In genomic region chr4:171983935-171984805, GRCh38 we compare ENCODE assay signal across 16 cellular contexts.
"Had no signal": no experiment of that assay in that cellular context is flagged by ENCODE, and none has a peak within 500 bp of the region (broad histone marks: within the 10 kb centered on the region; RNA-seq: fewer than 3 reads in every experiment).

No MANE protein-coding gene starts in this region.

- H3K4me1 ChIP-seq: foreskin keratinocyte had no signal

- H3K27ac ChIP-seq: foreskin keratinocyte, testis had no signal

- ATAC-seq: foreskin keratinocyte, left ventricle myocardium superior had no signal

- H3K36me3 Mint-ChIP-seq: activated naive CD8-positive, alpha-beta T cell treated with anti-CD3 and anti-CD28 coated beads for 36 hours had no signal

- H3K4me3 ChIP-seq: testis had no signal

- H3K27me3 Mint-ChIP-seq: activated naive CD8-positive, alpha-beta T cell treated with anti-CD3 and anti-CD28 coated beads for 36 hours; stimulated activated naive CD8-positive, alpha-beta T cell treated with anti-CD3 and anti-CD28 coated beads, Interleukin-15, Interleukin-2, amounts not matched to agents 100 ng/mL and 50 ng/mL, for 24 hours had no signal

- H3K9me3 ChIP-seq: testis had no signal

- H3K27ac Mint-ChIP-seq: activated naive CD8-positive, alpha-beta T cell treated with anti-CD3 and anti-CD28 coated beads for 36 hours; stimulated activated naive CD8-positive, alpha-beta T cell treated with anti-CD3 and anti-CD28 coated beads, Interleukin-15, Interleukin-2, amounts not matched to agents 100 ng/mL and 50 ng/mL, for 24 hours had no signal

- H3K27me3 ChIP-seq: foreskin keratinocyte, testis had no signal

- H3K9me3 Mint-ChIP-seq: activated naive CD8-positive, alpha-beta T cell treated with anti-CD3 and anti-CD28 coated beads for 36 hours; neural crest cell had no signal

- H3K4me1 Mint-ChIP-seq: activated naive CD8-positive, alpha-beta T cell treated with anti-CD3 and anti-CD28 coated beads for 36 hours; neural crest cell had no signal

- H3K4me3 Mint-ChIP-seq: activated naive CD8-positive, alpha-beta T cell treated with anti-CD3 and anti-CD28 coated beads for 36 hours; neural crest cell; stimulated activated naive CD8-positive, alpha-beta T cell treated with anti-CD3 and anti-CD28 coated beads, Interleukin-15, Interleukin-2, amounts not matched to agents 100 ng/mL and 50 ng/mL, for 24 hours had no signal

- DNase-seq: activated CD4-positive, alpha-beta T cell treated with anti-CD3 and anti-CD28 coated beads for 1 hour; activated CD4-positive, alpha-beta T cell treated with anti-CD3 and anti-CD28 coated beads, Interleukin-2, amount 50 U/mL, for 48 hours; activated gamma-delta T cell treated with Interleukin-2 at 50 U/mL for 16 hours; activated naive CD8-positive, alpha-beta T cell treated with anti-CD3 and anti-CD28 coated beads for 36 hours; activated T-cell treated with anti-CD3 and anti-CD28 coated beads, Interleukin-2, amount 50 U/mL, for 48 hours; foreskin keratinocyte; head of caudate nucleus; kidney; left ventricle myocardium superior; mesenchymal stem cell; retina; stimulated activated CD4-positive, alpha-beta T cell treated with anti-CD3 and anti-CD28 coated beads, Interleukin-15, amount 100 ng/mL, for 24 hours; stimulated activated CD4-positive, alpha-beta T cell treated with anti-CD3 and anti-CD28 coated beads, Interleukin-4, amount 100 ng/mL, for 24 hours; testis had no signal
